ENCODE assay signal across 32 cellular contexts in genomic region chr1:42386051-42386450, GRCh38. TPM values are rescaled to one million over a fixed set of nuclear protein-coding genes. Genes with fewer than 3 reads are reported as not detected.
DNase-seq lines count a peak whose midpoint lies in the region; ATAC-seq and TF ChIP-seq lines count a peak whose summit lies in the region.
"Had no signal": no experiment of that assay in that cellular context is flagged by ENCODE, and none has a peak within 500 bp of the region (broad histone marks: within the 10 kb centered on the region; RNA-seq: fewer than 3 reads in every experiment).

No MANE protein-coding gene starts in this region.

- H3K14ac ChIP-seq in trophoblast cell (ENCODE audit: low read length) = no peak overlapping the region

- H2BK5ac ChIP-seq in trophoblast cell (ENCODE audit: low read depth, low read length, poor library complexity) = no peak overlapping the region

- POLR2A ChIA-PET in HEK293 (lab: Yijun Ruan, JAX) = no interaction called here

- H3K79me2 ChIP-seq in trophoblast cell (ENCODE audit: control insufficient read depth, insufficient read depth, low read length, poor library complexity) = no peaks in the 10 kb centered on the region

- no peak for ATAC-seq in activated naive CD4-positive, alpha-beta T cell treated with anti-CD3 and anti-CD28 coated beads, Interleukin-2, amount 50 U/mL, for 72 hours
- ATAC-seq: A549; CD8-positive, alpha-beta T cell had no signal

- WGBS in trophoblast cell (ENCODE audit: extremely low coverage, insufficient coverage, insufficient read length) = no CpG with 5 or more reads among the region's 6 CpGs

- no peak overlapping the region for H2AFZ ChIP-seq in trophoblast cell (ENCODE audit: insufficient read depth, low read length, poor library complexity)

- no peak overlapping the region for H2BK120ac ChIP-seq in trophoblast cell (ENCODE audit: insufficient read depth, low read length, poor library complexity)

- no peaks in the 10 kb centered on the region for H3K79me1 ChIP-seq in trophoblast cell (ENCODE audit: low read length)

- no peak overlapping the region for H3K27ac ChIP-seq in HEK293 (ENCODE audit: extremely low read depth, low read depth, low read length)
- H3K27ac ChIP-seq in trophoblast cell (ENCODE audit: low read depth, low read length) = no peak overlapping the region
- H3K27ac ChIP-seq: 22Rv1, BLaER1, C4-2B had no signal

- H3K36me3 ChIP-seq in HEK293 (ENCODE audit: control insufficient read depth in 2 of 2, insufficient read depth in 1 of 2, low read length in 2 of 2) (no peaks in the 10 kb centered on the region), trophoblast cell (ENCODE audit: control insufficient read depth in 1 of 2, insufficient read depth in 2 of 2, low read length in 2 of 2) (no peaks in the 10 kb centered on the region)
- H3K36me3 ChIP-seq: BE2C; BLaER1; BLaER1 treated with 17β-estradiol and CSF1 and Interleukin-3, amounts not matched to agents 10 nM and 100 nM had no signal

- H3K4ac ChIP-seq in trophoblast cell (ENCODE audit: low read depth, low read length) = no peak overlapping the region

- peaks cover 0 to 16% of the 10 kb centered on the region in 2 donors for H3K36me3 Mint-ChIP-seq in activated naive CD4-positive, alpha-beta T cell treated with anti-CD3 and anti-CD28 coated beads, Interleukin-2, amount 50 U/mL, for 72 hours
- H3K36me3 Mint-ChIP-seq: CD14-positive monocyte; CD4-positive, alpha-beta memory T cell; CD4-positive, CD25-positive, alpha-beta regulatory T cell; CD8-positive, alpha-beta memory T cell; CD8-positive, alpha-beta T cell had no signal

- no peak overlapping the region for H3K4me2 ChIP-seq in trophoblast cell (ENCODE audit: low read length)
- H3K4me2 ChIP-seq: BLaER1; BLaER1 treated with 17β-estradiol and CSF1 and Interleukin-3, amounts not matched to agents 10 nM and 100 nM had no signal

- H3K18ac ChIP-seq in trophoblast cell (ENCODE audit: low read length) = no peak overlapping the region

- peaks cover 8% of the 10 kb centered on the region for H3K27me3 ChIP-seq in trophoblast cell (ENCODE audit: insufficient read depth, low read length)
- H3K27me3 ChIP-seq: BE2C had no signal

- no peak overlapping the region for H2AK5ac ChIP-seq in trophoblast cell (ENCODE audit: low read length)

- DNase-seq in trophoblast cell = no peak
- no peak for DNase-seq in activated naive CD4-positive, alpha-beta T cell treated with anti-CD3 and anti-CD28 coated beads, Interleukin-2, amount 50 U/mL, for 72 hours (ENCODE audit: low spot score in 2 of 2)
- DNase-seq in stimulated activated naive CD4-positive, alpha-beta T cell treated with Interleukin-2 at 50 U/mL for 16 hours (lab: John Stamatoyannopoulos, UW) = no peak
- DNase-seq: 8988T; ACHN; AML-193; BE2C; C1 segment of cervical spinal cord; Caco-2; Calu3; CD4-positive, alpha-beta memory T cell; CD4-positive, alpha-beta T cell; CD4-positive, CD25-positive, alpha-beta regulatory T cell; CD8-positive, alpha-beta memory T cell; CD8-positive, alpha-beta T cell; COR-L47; DMS 273 treated with DMSO at 0.1 percent for 48 hours; DMS153; DMS79; DMS79 treated with DMSO at 0.1 percent for 48 hours; DND-41; EL had no signal

- no peak for TF ChIP-seq CTCF in HEK293 (tag by site-specific recombination; IDR thresholded peaks at IDR 0.05)

- H3K4me3 ChIP-seq in HEK293 (ENCODE audit: low read depth, low read length) (no peak overlapping the region), trophoblast cell (ENCODE audit: low read depth, low read length) (no peak overlapping the region)
- H3K4me3 ChIP-seq: A549; BLaER1; BLaER1 treated with 17β-estradiol and CSF1 and Interleukin-3, amounts not matched to agents 10 nM and 100 nM had no signal

- H4K91ac ChIP-seq in trophoblast cell (ENCODE audit: low read depth, low read length) = no peak overlapping the region

- H2BK12ac ChIP-seq in trophoblast cell (ENCODE audit: low read length) = no peak overlapping the region

- H3K9ac ChIP-seq in trophoblast cell (ENCODE audit: low read length) = peak overlapping the region; percentile 52
- H3K9ac ChIP-seq: BLaER1; BLaER1 treated with 17β-estradiol and CSF1 and Interleukin-3, amounts not matched to agents 10 nM and 100 nM had no signal

- CTCF ChIA-PET in HEK293 (lab: Yijun Ruan, JAX) = no interaction called here

- no peak overlapping the region for H4K8ac ChIP-seq in trophoblast cell (ENCODE audit: low read depth, low read length)

- no peak overlapping the region for H3K23ac ChIP-seq in trophoblast cell (ENCODE audit: low read length)

- H3K9me3 ChIP-seq in HEK293 (ENCODE audit: control insufficient read depth, insufficient read depth, low read depth, low read length) = no peaks in the 10 kb centered on the region
- no peaks in the 10 kb centered on the region for H3K9me3 ChIP-seq in trophoblast cell (ENCODE audit: insufficient read depth, low read depth, low read length)
- H3K9me3 ChIP-seq: A549; BE2C; BLaER1; BLaER1 treated with 17β-estradiol and CSF1 and Interleukin-3, amounts not matched to agents 10 nM and 100 nM; Caco-2 had no signal

- H3K9me3 Mint-ChIP-seq in activated naive CD4-positive, alpha-beta T cell treated with anti-CD3 and anti-CD28 coated beads, Interleukin-2, amount 50 U/mL, for 72 hours = no peaks in the 10 kb centered on the region
- H3K9me3 Mint-ChIP-seq: CD4-positive, alpha-beta memory T cell; CD4-positive, alpha-beta T cell; CD4-positive, CD25-positive, alpha-beta regulatory T cell; CD8-positive, alpha-beta memory T cell; CD8-positive, alpha-beta T cell had no signal

- H4K12ac ChIP-seq in trophoblast cell (ENCODE audit: low read depth, low read length) = no peak overlapping the region

- H3K27ac Mint-ChIP-seq in activated naive CD4-positive, alpha-beta T cell treated with anti-CD3 and anti-CD28 coated beads, Interleukin-2, amount 50 U/mL, for 72 hours = peak overlapping the region in 1 of 2 donors; percentile 18
- H3K27ac Mint-ChIP-seq: B cell; CD14-positive monocyte; CD4-positive, alpha-beta T cell; CD4-positive, CD25-positive, alpha-beta regulatory T cell; CD8-positive, alpha-beta memory T cell; CD8-positive, alpha-beta T cell had no signal

- 0 out of 2 replicates have a peak, but pooled peaks cover 4% of the 10 kb centered on the region for H3K4me1 ChIP-seq in HEK293 (ENCODE audit: control insufficient read depth, insufficient read depth, low read length)
- peaks cover 0 to under 1% of the 10 kb centered on the region in 2 experiments for H3K4me1 ChIP-seq in trophoblast cell (ENCODE audit: control insufficient read depth in 1 of 2, insufficient read depth in 2 of 2, low read length in 2 of 2)
- H3K4me1 ChIP-seq: BE2C, Caco-2 had no signal

TF ChIP-seq in HEK293, 187 proteins besides CTCF, POLR2A, EP300 and RAD21:
- TF ChIP-seq ZNF571 (tag by site-specific recombination; IDR thresholded peaks at IDR 0.05) (no peak), SCRT2 (tag by site-specific recombination; IDR thresholded peaks at IDR 0.05) (peak; percentile 87), SCRT1 (tag by site-specific recombination; IDR thresholded peaks at IDR 0.05; ENCODE audit: borderline replicate concordance) (peak; percentile 78), ZNF768 (tag by site-specific recombination; IDR thresholded peaks at IDR 0.05) (no peak)
TF ChIP-seq in HEK293: peak in this region for 2.

RNA-seq across cellular contexts. Expression of gene RIMKLA, which starts 5.5 kb away (rescaled TPM):
- 0.08 and 0.12 TPM in 2 replicates for polyA plus RNA-seq in trophoblast cell (2013)
- total RNA-seq in activated naive CD4-positive, alpha-beta T cell treated with anti-CD3 and anti-CD28 coated beads, Interleukin-2, amount 50 U/mL, for 72 hours = 10 to 100 TPM in 1 of 2 donors, under 1 TPM in 1; 0.68 to 18.0 TPM
- total RNA-seq: A172; B cell; CD4-positive, CD25-positive, alpha-beta regulatory T cell had no signal
- polyA plus RNA-seq: AG04450, CD14-positive monocyte had no signal

RNA-seq across cellular contexts. Expression of gene FOXJ3, which starts 51.0 kb away (rescaled TPM):
- 30.7 and 33.3 TPM in 2 replicates for polyA plus RNA-seq in trophoblast cell (2013)
- total RNA-seq in activated naive CD4-positive, alpha-beta T cell treated with anti-CD3 and anti-CD28 coated beads, Interleukin-2, amount 50 U/mL, for 72 hours = 10 to 100 TPM; 51.0 to 52.9 TPM
